ENCODE assay signal across 8 cellular contexts in the genomic region with DNA sequence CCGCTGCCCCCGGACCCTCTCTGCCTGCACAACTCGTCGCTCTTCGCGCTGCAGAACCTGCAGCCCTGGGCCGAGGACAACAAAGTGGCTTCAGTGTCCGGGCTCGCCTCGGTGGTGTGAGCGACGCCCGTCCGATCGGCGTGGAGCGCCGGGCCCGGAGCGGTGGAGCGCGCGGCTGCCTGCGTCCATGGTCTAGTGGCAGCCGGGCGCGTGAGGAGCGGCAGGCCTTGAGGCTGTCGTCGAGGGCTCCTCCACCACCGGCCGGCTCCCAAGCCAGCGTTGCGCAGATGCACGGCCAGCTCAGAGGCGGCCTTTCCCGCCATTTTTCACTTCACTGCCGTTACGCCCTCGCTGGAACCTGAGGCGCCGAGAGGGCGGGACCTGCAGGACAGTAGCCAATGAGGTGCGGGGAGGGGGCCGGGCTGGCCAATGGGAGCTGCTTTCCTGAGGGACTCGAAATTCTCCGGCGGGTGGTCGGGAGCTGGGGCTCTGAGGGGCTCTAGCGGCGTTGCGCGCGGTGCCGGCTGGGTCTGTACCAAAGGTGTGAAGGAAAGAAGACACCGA. TPM values are rescaled to one million over a fixed set of nuclear protein-coding genes. Genes with fewer than 3 reads are reported as not detected.
DNase-seq lines count a peak whose midpoint lies in the region; ATAC-seq and TF ChIP-seq lines count a peak whose summit lies in the region.

No MANE protein-coding gene starts in this region.

- H3K9me3 Mint-ChIP-seq in naive B cell: no peaks in the 10 kb centered on the region

- H3K4me3 ChIP-seq in AG10803 (ENCODE audit: low read length): no peak overlapping the region

- H3K4me3 Mint-ChIP-seq in naive B cell: peak overlapping the region; percentile 70 to 91 (median 86)

- H3K27ac Mint-ChIP-seq in naive B cell: no peak overlapping the region

- peak; percentile 59 for ATAC-seq in HG02642 (IDR thresholded peaks at IDR 0.05; ENCODE audit: poor library complexity, unreplicated experiment)
- peak; percentile 77 to 79 for ATAC-seq in naive B cell (ENCODE audit: low read depth in 2 of 2)
- no peak for ATAC-seq in GM21786 (IDR thresholded peaks at IDR 0.05; ENCODE audit: unreplicated experiment)

- peak; percentile 37 for DNase-seq in AG10803 (ENCODE audit: low read depth)
- DNase-seq in activated CD8-positive, alpha-beta memory T cell treated with anti-CD3 and anti-CD28 coated beads, Interleukin-2, amount 50 U/mL, for 1 hour (ENCODE audit: extremely low read depth): peak; percentile 52
- peak; percentile 85 to 86 for DNase-seq in erythroblast (lab: John Stamatoyannopoulos, UW)
- peak; percentile 64 for DNase-seq in naive B cell
- DNase-seq in stimulated activated naive CD4-positive, alpha-beta T cell (lab: John Stamatoyannopoulos, UW): peak in 5 of 6 experiments; percentile 48 to 76 (median 62)
- DNase-seq in NCI-H446 treated with DMSO at 0.1 percent for 48 hours (lab: John Stamatoyannopoulos, UW): no peak

- TF ChIP-seq POLR2A in erythroblast (IDR thresholded peaks at IDR 0.05; ENCODE audit: low read length): no peak

- peaks cover 13 to 27% (median 25%) of the 10 kb centered on the region in 3 donors for H3K4me1 Mint-ChIP-seq in naive B cell

- no peak for TF ChIP-seq CTCF in AG10803 (conservative IDR thresholded peaks at IDR 0.05; ENCODE audit: low read length)

- peaks cover 71 to 93% (median 80%) of the 10 kb centered on the region in 3 donors for H3K27me3 Mint-ChIP-seq in naive B cell

- H3K36me3 Mint-ChIP-seq in naive B cell: no peaks in the 10 kb centered on the region

RNA-seq across cellular contexts. Expression of gene TLX2, which starts 1.9 kb away (rescaled TPM):
- polyA plus RNA-seq in naive B cell (ENCODE audit: low read depth in 6 of 6): not detected

RNA-seq across cellular contexts. Expression of gene PCGF1, which starts 8.7 kb away (rescaled TPM):
- polyA plus RNA-seq in naive B cell (ENCODE audit: low read depth in 6 of 6): 10 to 100 TPM in 5 of 6 donors, 1 to 10 TPM in 1; 8.9 to 17.0 (median 14.1) TPM

RNA-seq across cellular contexts. Expression of gene DQX1, which starts 9.9 kb away (rescaled TPM):
- polyA plus RNA-seq in naive B cell (ENCODE audit: low read depth in 6 of 6): not detected

RNA-seq across cellular contexts. Expression of gene AUP1, which starts 13.4 kb away (rescaled TPM):
- 100 to 1,000 TPM in 3 of 6 donors, 10 to 100 TPM in 3; 83.3 to 155 (median 99.9) TPM for polyA plus RNA-seq in naive B cell (ENCODE audit: low read depth in 6 of 6)

RNA-seq across cellular contexts. Expression of gene HTRA2, which starts 13.6 kb away (rescaled TPM):
- 10 to 100 TPM; 33.0 to 52.0 (median 44.7) TPM for polyA plus RNA-seq in naive B cell (ENCODE audit: low read depth in 6 of 6)
